ENCODE assay signal across 8 cellular contexts in genomic region chr12:2944401-2945047, GRCh38. TPM values are rescaled to one million over a fixed set of nuclear protein-coding genes. Genes with fewer than 3 reads are reported as not detected.
A peak's percentile ranks its signal among the peaks of the same experiment; 100 is the strongest.
DNase-seq lines count a peak whose midpoint lies in the region; ATAC-seq and TF ChIP-seq lines count a peak whose summit lies in the region.

No MANE protein-coding gene starts in this region.

- H3K9me3 Mint-ChIP-seq in activated T-cell treated with anti-CD3 and anti-CD28 coated beads, Interleukin-2, amount 50 U/mL, for 72 hours, result no peaks in the 10 kb centered on the region
- H3K9me3 Mint-ChIP-seq in osteocyte (ENCODE audit: unreplicated experiment), result no peaks in the 10 kb centered on the region

- no peaks in the 10 kb centered on the region for H3K36me3 ChIP-seq in uterus

- TF ChIP-seq POLR2A in uterus (IDR thresholded peaks at IDR 0.05), result no peak

- H3K27ac Mint-ChIP-seq in activated T-cell treated with anti-CD3 and anti-CD28 coated beads, Interleukin-2, amount 50 U/mL, for 72 hours, result no peak overlapping the region
- H3K27ac Mint-ChIP-seq in osteocyte (ENCODE audit: unreplicated experiment), result no peak overlapping the region

- H3K36me3 Mint-ChIP-seq in activated T-cell treated with anti-CD3 and anti-CD28 coated beads, Interleukin-2, amount 50 U/mL, for 72 hours (ENCODE audit: insufficient read depth in 2 of 2), result no peaks in the 10 kb centered on the region
- peaks cover 5% of the 10 kb centered on the region for H3K36me3 Mint-ChIP-seq in osteocyte (ENCODE audit: unreplicated experiment)

- no peaks in the 10 kb centered on the region for H3K4me1 Mint-ChIP-seq in activated T-cell treated with anti-CD3 and anti-CD28 coated beads, Interleukin-2, amount 50 U/mL, for 72 hours (ENCODE audit: low read depth)
- no peaks in the 10 kb centered on the region for H3K4me1 Mint-ChIP-seq in osteocyte (ENCODE audit: unreplicated experiment)

- DNase-seq in NCI-H146 (lab: John Stamatoyannopoulos, UW), result peak; percentile 45
- no peak for DNase-seq in NCI-H146 treated with DMSO at 0.1 percent for 48 hours (lab: John Stamatoyannopoulos, UW; ENCODE audit: unreplicated experiment)
- DNase-seq in NCI-H774 (lab: John Stamatoyannopoulos, UW), result peak; percentile 85
- peak; percentile 70 to 77 for DNase-seq in activated T-cell treated with anti-CD3 and anti-CD28 coated beads, Interleukin-2, amount 50 U/mL, for 72 hours
- DNase-seq in fibroblast of villous mesenchyme (ENCODE audit: low read depth), result peak; percentile 46
- no peak for DNase-seq in osteocyte (ENCODE audit: extremely low spot score, unreplicated experiment)
- peak; percentile 50 to 57 for DNase-seq in uterus

- H3K27me3 Mint-ChIP-seq in activated T-cell treated with anti-CD3 and anti-CD28 coated beads, Interleukin-2, amount 50 U/mL, for 72 hours (ENCODE audit: low read depth), result peaks cover 5% of the 10 kb centered on the region
- H3K27me3 Mint-ChIP-seq in osteocyte (ENCODE audit: unreplicated experiment), result no peaks in the 10 kb centered on the region

- no peaks in the 10 kb centered on the region for H3K27me3 ChIP-seq in uterus

- peak; percentile 76 for TF ChIP-seq CTCF in fibroblast of villous mesenchyme (IDR thresholded peaks at IDR 0.05; ENCODE audit: insufficient read depth, low read depth, low read length)
- peak; percentile 65 for TF ChIP-seq CTCF in osteocyte (IDR thresholded peaks at IDR 0.05)
- peak; percentile 41 to 68 (median 66) for TF ChIP-seq CTCF in uterus (IDR thresholded peaks at IDR 0.05)

- H3K4me1 ChIP-seq in uterus, result no peaks in the 10 kb centered on the region

- intact Hi-C loops in uterus (cut with DNase I; ENCODE audit: low total_unique reads), result no loop called here

- H3K9me3 ChIP-seq in uterus, result no peaks in the 10 kb centered on the region

- peak; percentile 75 to 85 for ATAC-seq in activated T-cell treated with anti-CD3 and anti-CD28 coated beads, Interleukin-2, amount 50 U/mL, for 72 hours (replicated peaks in 1 of 2)
- no peak for ATAC-seq in GM18520 (IDR thresholded peaks at IDR 0.05; ENCODE audit: unreplicated experiment)

- peak overlapping the region; percentile 52 to 62 for H3K4me3 Mint-ChIP-seq in activated T-cell treated with anti-CD3 and anti-CD28 coated beads, Interleukin-2, amount 50 U/mL, for 72 hours
- H3K4me3 Mint-ChIP-seq in osteocyte (ENCODE audit: unreplicated experiment), result no peak overlapping the region

- H3K4me3 ChIP-seq in fibroblast of villous mesenchyme (ENCODE audit: low read depth, low read length) (peak overlapping the region; percentile 27), uterus (no peak overlapping the region)

- no peak overlapping the region for H3K27ac ChIP-seq in uterus

RNA-seq across cellular contexts. Expression of gene TEAD4, which starts 14.7 kb away (rescaled TPM):
- total RNA-seq in activated T-cell treated with anti-CD3 and anti-CD28 coated beads, Interleukin-2, amount 50 U/mL, for 72 hours, result 1 to 10 TPM; 3.5 to 3.8 TPM
- 22.0 and 22.5 TPM in 2 replicates for total RNA-seq in fibroblast of villous mesenchyme
- total RNA-seq in osteocyte, result 28.9 and 30.0 TPM in 2 replicates
- 10 to 100 TPM in 2 of 4 donors, 1 to 10 TPM in 2; 1.3 to 33.8 (median 14.9) TPM for total RNA-seq in uterus

RNA-seq across cellular contexts. Expression of gene TULP3, which starts 53.8 kb away (rescaled TPM):
- total RNA-seq in activated T-cell treated with anti-CD3 and anti-CD28 coated beads, Interleukin-2, amount 50 U/mL, for 72 hours, result 1 to 10 TPM; 6.7 to 7.1 TPM
- total RNA-seq in fibroblast of villous mesenchyme (39.9 and 41.5 TPM in 2 replicates), osteocyte (30.8 and 31.2 TPM in 2 replicates), uterus (10 to 100 TPM in 3 of 4 donors, 1 to 10 TPM in 1; 7.2 to 38.7 (median 29.4) TPM)

Comparison
In these comparisons a context has a peak if more than half of its experiments do, and no peak if none do; other contexts are left out.
1. DNase-seq: peak in NCI-H146 (single experiment), NCI-H774 (single experiment), activated T-cell treated with anti-CD3 and anti-CD28 coated beads, Interleukin-2, amount 50 U/mL, for 72 hours (2 of 2), fibroblast of villous mesenchyme (single experiment) and uterus (2 of 2); none in NCI-H146 treated with DMSO at 0.1 percent for 48 hours (single experiment) and osteocyte (single experiment).
2. Peak in every context shown above with its lines, with median percentiles within 50 percentile points of each other: CTCF ChIP-seq.